In the genomic region with DNA sequence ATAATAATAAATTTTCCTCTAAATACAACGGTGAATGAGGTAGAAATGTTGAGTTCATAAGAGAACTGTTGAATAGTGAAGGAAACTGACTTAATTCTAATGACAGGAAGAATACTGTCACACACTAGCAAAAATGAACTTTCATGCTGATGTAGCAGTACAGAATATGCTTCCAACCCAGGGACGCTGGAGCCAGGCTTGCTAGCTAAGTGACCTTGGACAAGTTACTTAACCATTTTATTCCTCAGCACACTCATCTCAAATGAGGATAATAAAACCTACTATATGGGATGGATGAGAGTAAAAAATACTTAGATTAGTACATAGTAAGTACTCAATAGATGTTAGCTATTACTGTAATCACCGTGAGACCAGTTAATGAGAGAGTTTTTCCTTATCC, we compare ENCODE assay signal across 19 cellular contexts. TPM values are rescaled to one million over a fixed set of nuclear protein-coding genes. Genes with fewer than 3 reads are reported as not detected.
"Had no signal": no experiment of that assay in that cellular context is flagged by ENCODE, and none has a peak within 500 bp of the region (broad histone marks: within the 10 kb centered on the region; RNA-seq: fewer than 3 reads in every experiment).

No MANE protein-coding gene starts in this region.

RNA-seq across cellular contexts. Expression of a gene that starts 36.5 kb away (rescaled TPM):
- total RNA-seq: activated naive CD4-positive, alpha-beta T cell treated with anti-CD3 and anti-CD28 coated beads for 36 hours; activated naive CD4-positive, alpha-beta T cell treated with anti-CD3 and anti-CD28 coated beads, Interleukin-2, amount 50 U/mL, for 72 hours; activated naive CD8-positive, alpha-beta T cell treated with anti-CD3 and anti-CD28 coated beads for 36 hours; activated naive CD8-positive, alpha-beta T cell treated with anti-CD3 and anti-CD28 coated beads, Interleukin-2, amount 10 ng/mL, durations not matched to agents 7 days and 5 days; activated T-cell treated with anti-CD3 and anti-CD28 coated beads, Interleukin-2, amount 50 U/mL, for 4 hours; activated T-helper 1 cell treated with anti-CD3 and anti-CD28 coated beads, Interleukin-12 subunit alpha, Interleukin-12 subunit beta, Interleukin-2, Interleukin-4 antibody, amounts not matched to agents 30 ng/mL and 10 ng/mL and 1 ng/mL, durations not matched to agents 14 hours and 24 hours and 36 hours; activated T-helper 17 cell treated with anti-CD3 and anti-CD28 coated beads, Interleukin-2, amount 50 U/mL, for 72 hours; activated T-helper 2 cell treated with anti-CD3 and anti-CD28 coated beads, Interferon-gamma antibody, Interleukin-2, Interleukin-4, amounts not matched to agents 10 μg/mL and 5 μg/mL and 100 μg/mL, durations not matched to agents 14 hours and 24 hours and 36 hours; adrenal gland; aorta; ascending aorta; astrocyte; body of pancreas; breast epithelium; bronchial epithelial cell; cardiac muscle cell; cardiac septum; cerebellum; chondrocyte had no signal
